ENCODE assay signal across 8 cellular contexts in genomic region chr19:658916-659839, GRCh38. TPM values are rescaled to one million over a fixed set of nuclear protein-coding genes. Genes with fewer than 3 reads are reported as not detected.
DNase-seq lines count a peak whose midpoint lies in the region; ATAC-seq and TF ChIP-seq lines count a peak whose summit lies in the region.

No MANE protein-coding gene starts in this region.

- ATAC-seq in activated CD8-positive, alpha-beta T cell treated with anti-CD3 and anti-CD28 coated beads, Interleukin-2, amount 10 ng/mL, durations not matched to agents 7 days and 5 days = no peak

- CTCF ChIA-PET in activated CD8-positive, alpha-beta T cell treated with anti-CD3 and anti-CD28 coated beads, Interleukin-2, amount 10 ng/mL, durations not matched to agents 7 days and 5 days (lab: Charles Lee) = interaction anchor here (1.4 kb wide), 1 partner anchor 75 kb away, joined by 5 read pairs; no protein-coding TSS in a partner anchor

- peak overlapping the region; percentile 97 for H3K27ac Mint-ChIP-seq in activated CD8-positive, alpha-beta T cell treated with anti-CD3 and anti-CD28 coated beads, Interleukin-2, amount 10 ng/mL, durations not matched to agents 7 days and 5 days

- no peaks in the 10 kb centered on the region for H3K9me3 Mint-ChIP-seq in activated CD8-positive, alpha-beta T cell treated with anti-CD3 and anti-CD28 coated beads, Interleukin-2, amount 10 ng/mL, durations not matched to agents 7 days and 5 days (ENCODE audit: insufficient read depth)

- H3K36me3 ChIP-seq in HUES6 (ENCODE audit: control insufficient read depth, insufficient read depth, low read length) = peaks cover 29% of the 10 kb centered on the region

- peaks cover 44% of the 10 kb centered on the region for H3K4me1 Mint-ChIP-seq in activated CD8-positive, alpha-beta T cell treated with anti-CD3 and anti-CD28 coated beads, Interleukin-2, amount 10 ng/mL, durations not matched to agents 7 days and 5 days (ENCODE audit: low read depth)

- peaks cover 35% of the 10 kb centered on the region for H3K36me3 Mint-ChIP-seq in activated CD8-positive, alpha-beta T cell treated with anti-CD3 and anti-CD28 coated beads, Interleukin-2, amount 10 ng/mL, durations not matched to agents 7 days and 5 days (ENCODE audit: low read depth)

- H3K27ac ChIP-seq in HUES6 (ENCODE audit: low read depth, low read length) (peak overlapping the region; percentile 47; the same call in 1 of the 2 replicates), skin epidermis (peak overlapping the region in 20 of 21 experiments; percentile 22 to 99 (median 96))

- peak overlapping the region; percentile 98 for H3K4me3 Mint-ChIP-seq in activated CD8-positive, alpha-beta T cell treated with anti-CD3 and anti-CD28 coated beads, Interleukin-2, amount 10 ng/mL, durations not matched to agents 7 days and 5 days

- no peaks in the 10 kb centered on the region for H3K27me3 ChIP-seq in HUES6 (ENCODE audit: control insufficient read depth, insufficient read depth, low read length)

- H3K4me3 ChIP-seq in HUES6 (ENCODE audit: low read depth, low read length) (no peak overlapping the region), fibroblast of the aortic adventitia (ENCODE audit: low read depth, low read length) (peak overlapping the region; percentile 9), skin epidermis (peak overlapping the region in 5 of 7 experiments; percentile 18 to 99 (median 27))

- no peak for DNase-seq in activated CD8-positive, alpha-beta T cell treated with anti-CD3 and anti-CD28 coated beads, Interleukin-2, amount 10 ng/mL, durations not matched to agents 7 days and 5 days
- DNase-seq in fibroblast of the aortic adventitia (ENCODE audit: low read depth) (peak; percentile 47), UCSD-AML1 (lab: John Stamatoyannopoulos, UW; ENCODE audit: unreplicated experiment) (no peak), NCI-H187 (lab: John Stamatoyannopoulos, UW) (no peak), iPS-NIHi11 (ENCODE audit: low spot score) (no peak), NCI-H2081 treated with DMSO at 0.1 percent for 48 hours (lab: John Stamatoyannopoulos, UW) (no peak)

- no peak for TF ChIP-seq CTCF in fibroblast of the aortic adventitia (IDR thresholded peaks at IDR 0.05; ENCODE audit: insufficient read depth, low read length)

- no peaks in the 10 kb centered on the region for H3K27me3 Mint-ChIP-seq in activated CD8-positive, alpha-beta T cell treated with anti-CD3 and anti-CD28 coated beads, Interleukin-2, amount 10 ng/mL, durations not matched to agents 7 days and 5 days (ENCODE audit: low read depth)

- H3K9me3 ChIP-seq in HUES6 (ENCODE audit: control insufficient read depth, insufficient read depth, low read depth, low read length) = no peaks in the 10 kb centered on the region

- H3K4me1 ChIP-seq in HUES6 (ENCODE audit: control insufficient read depth, insufficient read depth, low read length) = peaks cover 21% of the 10 kb centered on the region

- no peak overlapping the region for H3K9ac ChIP-seq in HUES6 (ENCODE audit: low read length)

- POLR2A ChIA-PET in activated CD8-positive, alpha-beta T cell treated with anti-CD3 and anti-CD28 coated beads, Interleukin-2, amount 10 ng/mL, durations not matched to agents 7 days and 5 days (lab: Charles Lee) = interaction anchor here (0.5 kb wide), 1 partner anchor 23 kb away, joined by 3 read pairs; no protein-coding TSS in a partner anchor

RNA-seq across cellular contexts. Expression of gene RNF126, which starts 3.8 kb away (rescaled TPM):
- 10 to 100 TPM; 71.3 to 78.4 TPM for total RNA-seq in activated CD8-positive, alpha-beta T cell treated with anti-CD3 and anti-CD28 coated beads, Interleukin-2, amount 10 ng/mL, durations not matched to agents 7 days and 5 days
- total RNA-seq in fibroblast of the aortic adventitia (ENCODE audit: low replicate concordance) = 24.5 and 28.9 TPM in 2 replicates

RNA-seq across cellular contexts. Expression of gene FSTL3, which starts 17.0 kb away (rescaled TPM):
- 1 to 10 TPM; 2.2 to 3.0 TPM for total RNA-seq in activated CD8-positive, alpha-beta T cell treated with anti-CD3 and anti-CD28 coated beads, Interleukin-2, amount 10 ng/mL, durations not matched to agents 7 days and 5 days
- total RNA-seq in fibroblast of the aortic adventitia (ENCODE audit: low replicate concordance) = 14.8 and 148 TPM in 2 replicates

RNA-seq across cellular contexts. Expression of gene FGF22, which starts 19.5 kb away (rescaled TPM):
- not detected for total RNA-seq in activated CD8-positive, alpha-beta T cell treated with anti-CD3 and anti-CD28 coated beads, Interleukin-2, amount 10 ng/mL, durations not matched to agents 7 days and 5 days
- total RNA-seq in fibroblast of the aortic adventitia (ENCODE audit: low replicate concordance) = 0.27 TPM in 1 of 2 replicates, not detected in the other

RNA-seq across cellular contexts. Expression of gene POLRMT, which starts 25.8 kb away (rescaled TPM):
- total RNA-seq in activated CD8-positive, alpha-beta T cell treated with anti-CD3 and anti-CD28 coated beads, Interleukin-2, amount 10 ng/mL, durations not matched to agents 7 days and 5 days = 10 to 100 TPM; 50.6 to 51.0 TPM
- total RNA-seq in fibroblast of the aortic adventitia (ENCODE audit: low replicate concordance) = 13.5 and 22.0 TPM in 2 replicates

RNA-seq across cellular contexts. Expression of gene PRSS57, which starts 36.1 kb away (rescaled TPM):
- total RNA-seq in activated CD8-positive, alpha-beta T cell treated with anti-CD3 and anti-CD28 coated beads, Interleukin-2, amount 10 ng/mL, durations not matched to agents 7 days and 5 days = not detected
- total RNA-seq in fibroblast of the aortic adventitia (ENCODE audit: low replicate concordance) = not detected in 2 replicates
